25 cellular contexts compared by ENCODE assay signal in the genomic region with DNA sequence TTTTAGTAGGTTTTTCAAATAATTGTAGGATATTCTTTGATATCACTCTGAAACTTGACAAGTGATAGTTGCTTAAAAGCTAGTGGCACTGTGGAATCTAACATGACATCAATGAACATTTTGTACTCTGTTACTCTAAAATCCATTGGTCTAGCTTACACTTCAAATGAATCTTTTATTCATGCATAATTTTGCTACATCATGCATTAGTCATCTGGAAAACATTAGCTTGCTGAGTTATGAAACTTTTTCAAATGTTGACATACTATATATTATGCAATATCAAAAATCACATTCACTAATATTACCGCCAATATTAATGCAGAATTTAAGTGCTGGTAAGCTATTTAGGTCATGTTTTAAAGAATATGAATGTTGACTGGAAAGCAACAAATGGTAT.
A peak's percentile ranks its signal among the peaks of the same experiment; 100 is the strongest.
DNase-seq lines count a peak whose midpoint lies in the region; ATAC-seq, FAIRE-seq and TF ChIP-seq lines count a peak whose summit lies in the region.
"Had no signal": no experiment of that assay in that cellular context is flagged by ENCODE, and none has a peak within 500 bp of the region (broad histone marks: within the 10 kb centered on the region; RNA-seq: fewer than 3 reads in every experiment).

No MANE protein-coding gene starts in this region.

- DNase-seq in NCI-H226, result peak; percentile 9
- no peak for DNase-seq in K562 (ENCODE audit: extremely low read depth in 1 of 4, low spot score in 3 of 4)
- peak; percentile 6 for DNase-seq in fibroblast of the conjunctiva (ENCODE audit: low read depth)
- peak; percentile 7 for DNase-seq in stromal cell of bone marrow (ENCODE audit: low read depth)
- DNase-seq in KBM-7, result no peak
- no peak for DNase-seq in GM23338 (ENCODE audit: low spot score)
- DNase-seq in HuH-7.5 (ENCODE audit: low spot score), result no peak
- DNase-seq: activated effector memory CD4-positive, alpha-beta T cell treated with anti-CD3 and anti-CD28 coated beads, Interleukin-2, amount 50 U/mL, for 16 hours; amniotic stem cell; COR-L47; DND-41; immature natural killer cell; NCI-H1436 treated with DMSO at 0.1 percent for 48 hours; NCI-H2171; NCI-H69; SHP77 treated with DMSO at 0.1 percent for 48 hours; small intestine; stimulated activated CD4-positive, alpha-beta T cell treated with anti-CD3 and anti-CD28 coated beads, Interleukin-2, amount 100 ng/mL, for 48 hours; stimulated activated naive CD8-positive, alpha-beta T cell treated with anti-CD3 and anti-CD28 coated beads, Interleukin-15, Interleukin-2, amounts not matched to agents 100 U/mL and 50 U/mL, for 24 hours; T-helper 17 cell had no signal

- H3K9ac ChIP-seq in K562 (ENCODE audit: insufficient read depth in 1 of 2, low read depth in 2 of 2, low read length in 2 of 2), result no peak overlapping the region
- H3K9ac ChIP-seq: neural progenitor cell had no signal

- CTCF ChIA-PET in K562 (lab: Yijun Ruan, JAX; ENCODE audit: low intra/inter-chr PET ratio), result no interaction called here

- H3K4me1 ChIP-seq in K562 (replicated peaks in 1 of 2; ENCODE audit: control insufficient read depth in 2 of 2, insufficient read depth in 2 of 2, low read length in 2 of 2), result no peaks in the 10 kb centered on the region
- H3K4me1 ChIP-seq in GM23338 (ENCODE audit: insufficient read depth), result no peaks in the 10 kb centered on the region
- H3K4me1 ChIP-seq: neural progenitor cell, prostate gland had no signal

- H2AFZ ChIP-seq in K562 (ENCODE audit: low read depth, low read length), result no peak overlapping the region
- no peak overlapping the region for H2AFZ ChIP-seq in GM23338
- H2AFZ ChIP-seq: neural progenitor cell had no signal

- H3K4me3 ChIP-seq in K562, result no peak overlapping the region
- no peak overlapping the region for H3K4me3 ChIP-seq in GM23338
- H3K4me3 ChIP-seq: neural progenitor cell, prostate gland had no signal

- no peaks in the 10 kb centered on the region for H3K9me1 ChIP-seq in K562 (ENCODE audit: control insufficient read depth, insufficient read depth, low read length)

- TF ChIP-seq EP300 in K562 (IDR thresholded peaks at IDR 0.05; ENCODE audit: low read length), result no peak

- H3K36me3 Mint-ChIP-seq in GM23338 (ENCODE audit: low read depth), result no peaks in the 10 kb centered on the region
- H3K36me3 Mint-ChIP-seq: immature natural killer cell, neural progenitor cell, type B pancreatic cell had no signal

- H3K27ac ChIP-seq in K562 (ENCODE audit: extremely low read depth, low read depth, low read length) (no peak overlapping the region), GM23338 (ENCODE audit: low read depth) (no peak overlapping the region)
- H3K27ac ChIP-seq: epithelial cell of prostate, neural progenitor cell, prostate gland had no signal

- no peaks in the 10 kb centered on the region for H3K9me2 ChIP-seq in GM23338 (ENCODE audit: insufficient read depth)

- H4K20me1 ChIP-seq in K562 (replicated peaks; ENCODE audit: control insufficient read depth, insufficient read depth, low read length) (no peaks in the 10 kb centered on the region), GM23338 (replicated peaks; ENCODE audit: insufficient read depth) (no peaks in the 10 kb centered on the region)

- H3K79me2 ChIP-seq in K562 (ENCODE audit: control insufficient read depth, insufficient read depth, low read length), result no peaks in the 10 kb centered on the region
- no peaks in the 10 kb centered on the region for H3K79me2 ChIP-seq in GM23338 (replicated peaks; ENCODE audit: insufficient read depth)

- no peak overlapping the region for H3K27ac Mint-ChIP-seq in GM23338
- H3K27ac Mint-ChIP-seq: activated CD4-positive, alpha-beta T cell treated with anti-CD3 and anti-CD28 coated beads, Interleukin-2, amount 10 ng/mL, durations not matched to agents 24 days and 14 days; immature natural killer cell; neural progenitor cell; T-helper 17 cell; type B pancreatic cell had no signal

- no peaks in the 10 kb centered on the region for H3K36me3 ChIP-seq in K562 (ENCODE audit: control insufficient read depth, insufficient read depth, low read length)
- H3K36me3 ChIP-seq in GM23338 (ENCODE audit: insufficient read depth), result no peaks in the 10 kb centered on the region
- H3K36me3 ChIP-seq: neural progenitor cell, prostate gland had no signal

- TF ChIP-seq POLR2A in K562 (conservative IDR thresholded peaks at IDR 0.05), result no peak

- ATAC-seq in K562 (no peak), GM23338 (no peak)
- ATAC-seq: stimulated activated naive CD8-positive, alpha-beta T cell treated with anti-CD3 and anti-CD28 coated beads, Interleukin-15, Interleukin-2, amounts not matched to agents 100 U/mL and 50 U/mL, for 24 hours; T-helper 17 cell had no signal

- no peak for FAIRE-seq in K562 (lab: Jason Lieb, UNC)
- FAIRE-seq: small intestine had no signal

- H3F3A ChIP-seq in GM23338 (replicated peaks; ENCODE audit: low read depth), result no peaks in the 10 kb centered on the region

- in situ Hi-C loops in K562 (cut with MboI), result no loop called here
- in situ Hi-C loops in KBM-7 (cut with MboI; ENCODE audit: low pct_unique_long_range_greater_than_20kb, low sequenced_read_pairs), result no loop called here

- no TSS peak for BruUV-seq in K562 (replicated peaks; lab: Mats Ljungman, UMichigan)

- no peaks in the 10 kb centered on the region for H3K4me1 Mint-ChIP-seq in GM23338
- H3K4me1 Mint-ChIP-seq: activated CD4-positive, alpha-beta T cell treated with anti-CD3 and anti-CD28 coated beads, Interleukin-2, amount 10 ng/mL, durations not matched to agents 24 days and 14 days; immature natural killer cell; neural progenitor cell; T-helper 17 cell had no signal

- no peaks in the 10 kb centered on the region for H3K9me3 ChIP-seq in K562 (replicated peaks; ENCODE audit: control insufficient read depth, insufficient read depth, low read depth, low read length)
- H3K9me3 ChIP-seq: prostate gland had no signal

- TF ChIP-seq CTCF in K562 (IDR thresholded peaks at IDR 0.05 in 2 of 3, conservative IDR thresholded peaks at IDR 0.05 in 1 of 3; ENCODE audit: insufficient read depth in 2 of 3, low read depth in 1 of 3, low read length in 3 of 3) (no peak), GM23338 (conservative IDR thresholded peaks at IDR 0.05; ENCODE audit: low read depth in 2 of 2) (no peak)

- 0% methylated on average over 1 of the region's 1 CpG for WGBS in K562 (ENCODE audit: insufficient coverage, low coverage, missing lambda C conversion rate)

- H3K4me2 ChIP-seq in K562 (ENCODE audit: insufficient read depth, low read length) (no peak overlapping the region), GM23338 (no peak overlapping the region)
- H3K4me2 ChIP-seq: neural progenitor cell had no signal

- no peaks in the 10 kb centered on the region for H3K27me3 ChIP-seq in K562 (ENCODE audit: control insufficient read depth in 2 of 2, insufficient read depth in 2 of 2, low read length in 2 of 2)
- no peaks in the 10 kb centered on the region for H3K27me3 ChIP-seq in GM23338 (ENCODE audit: insufficient read depth)
- H3K27me3 ChIP-seq: neural progenitor cell had no signal

- no peak overlapping the region for H3K4me3 Mint-ChIP-seq in GM23338
- H3K4me3 Mint-ChIP-seq: activated CD4-positive, alpha-beta T cell treated with anti-CD3 and anti-CD28 coated beads, Interleukin-2, amount 10 ng/mL, durations not matched to agents 24 days and 14 days; immature natural killer cell; neural progenitor cell; T-helper 17 cell; type B pancreatic cell had no signal

- POLR2A ChIA-PET in K562 (lab: Yijun Ruan, JAX), result interaction anchor here (1.1 kb wide), 1 partner anchor 10 kb away, joined by 5 read pairs; no protein-coding TSS in a partner anchor

- intact Hi-C loops in K562 (cut with micrococcal nuclease), result no loop called here

- no peaks in the 10 kb centered on the region; the same call in 2 of the 3 replicates for H3K9me3 Mint-ChIP-seq in GM23338
- H3K9me3 Mint-ChIP-seq: activated CD4-positive, alpha-beta T cell treated with anti-CD3 and anti-CD28 coated beads, Interleukin-2, amount 10 ng/mL, durations not matched to agents 24 days and 14 days; neural progenitor cell; type B pancreatic cell had no signal

- H3K27me3 Mint-ChIP-seq in GM23338 (ENCODE audit: insufficient read depth, low read depth, poor library complexity), result peaks cover 2% of the 10 kb centered on the region
- H3K27me3 Mint-ChIP-seq: type B pancreatic cell had no signal

- TF ChIP-seq RAD21 in K562 (CRISPR knock-in tag; conservative IDR thresholded peaks at IDR 0.05 in 1 of 2, IDR thresholded peaks at IDR 0.05 in 1 of 2), result no peak

TF ChIP-seq in K562, 482 proteins besides CTCF, POLR2A, EP300 and RAD21:
- no peak for TF ChIP-seq SMAD2 (IDR thresholded peaks at IDR 0.05; ENCODE audit: low read depth, low read length)
- TF ChIP-seq CEBPB (tag; IDR thresholded peaks at IDR 0.05), result peak; percentile 53
- TF ChIP-seq CEBPG (CRISPR knock-in tag; IDR thresholded peaks at IDR 0.05), result no peak
- TF ChIP-seq CEBPG (tag; conservative IDR thresholded peaks at IDR 0.05 in 1 of 2, IDR thresholded peaks at IDR 0.05 in 1 of 2), result peak; percentile 24 to 67; a peak in 3 of 4 replicates
- no peak for TF ChIP-seq HDAC1 (IDR thresholded peaks at IDR 0.05)
- no peak for TF ChIP-seq KLF16 (IDR thresholded peaks at IDR 0.05)
- TF ChIP-seq MAFG (tag; conservative IDR thresholded peaks at IDR 0.05), result 0 out of 2 replicates have a peak, but pooled peaks have one; percentile 7
- TF ChIP-seq CREB1 (IDR thresholded peaks at IDR 0.05), result no peak
- no peak for TF ChIP-seq CREB1 (CRISPR knock-in tag; IDR thresholded peaks at IDR 0.05)

TF ChIP-seq in GM23338, 12 proteins besides CTCF, POLR2A, EP300 and RAD21:
- TF ChIP-seq ZNF114 (CRISPR knock-in tag; IDR thresholded peaks at IDR 0.05) (no peak), ETS1 (IDR thresholded peaks at IDR 0.05) (no peak), ZNF331 (CRISPR knock-in tag; IDR thresholded peaks at IDR 0.05; ENCODE audit: low read depth) (no peak), STAT1 (IDR thresholded peaks at IDR 0.05; ENCODE audit: unreplicated experiment) (no peak)

Comparison
In these comparisons a context has a peak if more than half of its experiments do, and no peak if none do; other contexts are left out.
1. DNase-seq: peak in NCI-H226 (single experiment), fibroblast of the conjunctiva (single experiment) and stromal cell of bone marrow (single experiment); none in K562 (0 of 4), KBM-7 (single experiment), GM23338 (single experiment) and HuH-7.5 (single experiment).